ENCODE assay signal across 25 cellular contexts in genomic region chr4:3571921-3572320, GRCh38.
"Had no signal": no experiment of that assay in that cellular context is flagged by ENCODE, and none has a peak within 500 bp of the region (broad histone marks: within the 10 kb centered on the region; RNA-seq: fewer than 3 reads in every experiment).

No MANE protein-coding gene starts in this region.

- DNase-seq: head of caudate nucleus; hypothalamus; immature natural killer cell; kidney; left colon; left ventricle myocardium inferior; naive B cell; occipital lobe; ovary; small intestine; spleen; stimulated activated CD4-positive, alpha-beta T cell treated with anti-CD3 and anti-CD28 coated beads, Interleukin-4, amount 100 ng/mL, for 24 hours; stimulated activated naive CD4-positive, alpha-beta T cell treated with Interleukin-2 at 50 U/mL for 16 hours; stimulated activated naive CD8-positive, alpha-beta T cell treated with anti-CD3 and anti-CD28 coated beads, Interleukin-15, amount 100 ng/mL, for 72 hours; substantia nigra; uterus had no signal

- H3K27me3 Mint-ChIP-seq: memory B cell; stimulated activated naive CD8-positive, alpha-beta T cell treated with anti-CD3 and anti-CD28 coated beads, Interleukin-15, amount 100 ng/mL, for 72 hours had no signal

- H3K4me1 Mint-ChIP-seq: immature natural killer cell; memory B cell; mesothelial cell of epicardium; naive B cell; nephron; neural crest cell; stimulated activated effector memory CD8-positive, alpha-beta T cell treated with anti-CD3 and anti-CD28 coated beads, Interleukin-12 subunit alpha, Interleukin-12 subunit beta, amount 100 ng/mL, for 72 hours; stimulated activated naive CD8-positive, alpha-beta T cell treated with anti-CD3 and anti-CD28 coated beads, Interleukin-15, amount 100 ng/mL, for 72 hours had no signal

- H3K4me3 Mint-ChIP-seq: immature natural killer cell; memory B cell; mesothelial cell of epicardium; naive B cell; nephron; neural crest cell; stimulated activated effector memory CD8-positive, alpha-beta T cell treated with anti-CD3 and anti-CD28 coated beads, Interleukin-12 subunit alpha, Interleukin-12 subunit beta, amount 100 ng/mL, for 72 hours; stimulated activated naive CD8-positive, alpha-beta T cell treated with anti-CD3 and anti-CD28 coated beads, Interleukin-15, amount 100 ng/mL, for 72 hours; type B pancreatic cell had no signal

- H3K27ac Mint-ChIP-seq: immature natural killer cell; memory B cell; mesothelial cell of epicardium; naive B cell; nephron; progenitor cell of endocrine pancreas; stimulated activated effector memory CD8-positive, alpha-beta T cell treated with anti-CD3 and anti-CD28 coated beads, Interleukin-12 subunit alpha, Interleukin-12 subunit beta, amount 100 ng/mL, for 72 hours; stimulated activated naive CD8-positive, alpha-beta T cell treated with anti-CD3 and anti-CD28 coated beads, Interleukin-15, amount 100 ng/mL, for 72 hours; type B pancreatic cell had no signal

- H3K9me3 Mint-ChIP-seq: immature natural killer cell; memory B cell; mesothelial cell of epicardium; naive B cell; nephron; neural crest cell; stimulated activated effector memory CD8-positive, alpha-beta T cell treated with anti-CD3 and anti-CD28 coated beads, Interleukin-12 subunit alpha, Interleukin-12 subunit beta, amount 100 ng/mL, for 72 hours; stimulated activated naive CD8-positive, alpha-beta T cell treated with anti-CD3 and anti-CD28 coated beads, Interleukin-15, amount 100 ng/mL, for 72 hours; type B pancreatic cell had no signal

- H3K36me3 Mint-ChIP-seq: immature natural killer cell; memory B cell; mesothelial cell of epicardium; naive B cell; stimulated activated effector memory CD8-positive, alpha-beta T cell treated with anti-CD3 and anti-CD28 coated beads, Interleukin-12 subunit alpha, Interleukin-12 subunit beta, amount 100 ng/mL, for 72 hours; type B pancreatic cell had no signal

- FAIRE-seq: islet of Langerhans, kidney, small intestine had no signal

- ATAC-seq: left colon; right lobe of liver; stimulated activated effector memory CD8-positive, alpha-beta T cell treated with anti-CD3 and anti-CD28 coated beads, Interleukin-12 subunit alpha, Interleukin-12 subunit beta, amount 100 ng/mL, for 72 hours; stimulated activated naive CD8-positive, alpha-beta T cell treated with anti-CD3 and anti-CD28 coated beads, Interleukin-15, amount 100 ng/mL, for 72 hours had no signal
